In the genomic region with DNA sequence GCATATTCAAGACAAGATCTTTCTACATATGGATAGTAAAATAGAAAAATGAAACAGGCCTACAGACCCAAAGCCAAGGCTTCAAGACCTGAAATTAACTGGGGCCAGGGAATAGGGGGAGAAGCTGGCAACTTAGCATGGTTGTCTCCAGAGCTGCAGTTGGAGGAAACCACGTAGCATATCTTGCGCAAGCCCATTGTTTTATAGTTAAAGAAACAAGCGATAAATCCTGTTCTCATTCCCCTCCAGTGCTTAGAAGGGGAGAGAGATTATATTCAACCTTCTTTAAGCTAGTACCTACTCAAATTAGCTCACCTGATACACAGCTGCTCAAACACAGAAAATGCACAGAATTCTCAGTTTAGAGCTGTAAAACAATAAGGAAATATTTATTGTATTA, we compare ENCODE assay signal across 19 cellular contexts.
"Had no signal": no experiment of that assay in that cellular context is flagged by ENCODE, and none has a peak within 500 bp of the region (broad histone marks: within the 10 kb centered on the region; RNA-seq: fewer than 3 reads in every experiment).

No MANE protein-coding gene starts in this region.

- H3K4me3 ChIP-seq: hepatocyte, right atrium auricular region, sigmoid colon, skin epidermis, testis, tibial nerve, upper lobe of right lung, vagina had no signal

- H3K36me3 ChIP-seq: right atrium auricular region, sigmoid colon, tibial nerve, upper lobe of right lung, vagina had no signal

- H3K79me2 ChIP-seq: hepatocyte had no signal

- FAIRE-seq: endothelial cell of umbilical vein had no signal

- H3K4me2 ChIP-seq: hepatocyte had no signal

- H3K4me1 ChIP-seq: foreskin keratinocyte, right atrium auricular region, sigmoid colon, testis, upper lobe of right lung, vagina had no signal

- ATAC-seq: foreskin keratinocyte; natural killer cell; stimulated activated naive B cell treated with anti-CD40 and anti-IgM and Interleukin-4, amounts not matched to agents 10 μg/mL and 1 μg/mL and 100 μg/mL, for 72 hours; stimulated activated naive CD8-positive, alpha-beta T cell treated with anti-CD3 and anti-CD28 coated beads, Interleukin-15, amount 100 ng/mL, for 72 hours; upper lobe of right lung had no signal

- DNase-seq: effector CD4-positive, alpha-beta T cell; endodermal cell; erythroblast; foreskin keratinocyte; mammary epithelial cell; natural killer cell; sigmoid colon; stimulated activated CD4-positive, alpha-beta T cell treated with anti-CD3 and anti-CD28 coated beads, Interleukin-2, amount 100 ng/mL, for 24 hours; stimulated activated CD4-positive, alpha-beta T cell treated with anti-CD3 and anti-CD28 coated beads, Interleukin-4, amount 100 ng/mL, for 4 hours; stimulated activated naive B cell treated with anti-CD40 and anti-IgM and Interleukin-4, amounts not matched to agents 10 μg/mL and 1 μg/mL and 100 μg/mL, for 72 hours; stimulated activated naive CD8-positive, alpha-beta T cell treated with anti-CD3 and anti-CD28 coated beads, Interleukin-15, amount 100 ng/mL, for 72 hours; testis; upper lobe of right lung had no signal

- H3K27ac ChIP-seq: foreskin keratinocyte, hepatocyte, right atrium auricular region, sigmoid colon, skin epidermis, testis, upper lobe of right lung, vagina had no signal

- H3K27me3 ChIP-seq: foreskin keratinocyte, hepatocyte, right atrium auricular region, sigmoid colon, testis, tibial nerve, upper lobe of right lung, vagina had no signal

- H2AFZ ChIP-seq: hepatocyte had no signal

- H3K9me3 ChIP-seq: right atrium auricular region, sigmoid colon, testis, tibial nerve, upper lobe of right lung, vagina had no signal
